14 cellular contexts compared by ENCODE assay signal in the genomic region with DNA sequence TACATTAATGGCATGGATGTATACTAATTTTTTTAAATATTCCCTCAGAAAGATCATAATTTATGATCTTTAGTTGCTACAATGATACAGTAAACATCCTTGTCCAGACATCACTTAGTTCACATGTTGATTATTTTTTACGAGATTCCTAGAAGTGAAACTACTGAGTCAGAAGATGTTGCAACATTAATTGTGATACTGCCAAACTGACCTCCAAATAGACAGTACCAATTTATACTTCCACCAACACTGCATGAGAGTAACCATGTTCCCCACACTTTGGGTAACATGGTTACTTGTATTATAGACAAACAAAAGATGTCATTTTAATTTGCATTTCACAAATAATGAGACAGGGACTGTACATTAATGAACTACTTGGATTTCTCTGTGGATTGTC. TPM values are rescaled to one million over a fixed set of nuclear protein-coding genes. Genes with fewer than 3 reads are reported as not detected.
DNase-seq lines count a peak whose midpoint lies in the region; ATAC-seq and TF ChIP-seq lines count a peak whose summit lies in the region.
"Had no signal": no experiment of that assay in that cellular context is flagged by ENCODE, and none has a peak within 500 bp of the region (broad histone marks: within the 10 kb centered on the region; RNA-seq: fewer than 3 reads in every experiment).

No MANE protein-coding gene starts in this region.

- no peaks in the 10 kb centered on the region for H3K27me3 ChIP-seq in KMS-11 (ENCODE audit: insufficient read depth, low read depth)

- peaks cover 9% of the 10 kb centered on the region; the same call in 1 of the 2 replicates for H3K79me2 ChIP-seq in KMS-11 (ENCODE audit: insufficient read depth, low read depth)

- peak overlapping the region; percentile 31 for H3K4me2 ChIP-seq in KMS-11

- H3K27me3 Mint-ChIP-seq in activated naive CD8-positive, alpha-beta T cell treated with anti-CD3 and anti-CD28 coated beads for 36 hours, result no peaks in the 10 kb centered on the region

- H3K4me3 Mint-ChIP-seq in activated naive CD8-positive, alpha-beta T cell treated with anti-CD3 and anti-CD28 coated beads for 36 hours, result no peak overlapping the region

- no peak overlapping the region for H3K4me3 ChIP-seq in KMS-11 (IDR thresholded peaks at IDR 0.05; ENCODE audit: insufficient read depth, low read depth, low read length)
- H3K4me3 ChIP-seq: HAP-1 had no signal

- no peak for ATAC-seq in GM21737 (IDR thresholded peaks at IDR 0.05; ENCODE audit: unreplicated experiment)
- no peak for ATAC-seq in GM19463 (IDR thresholded peaks at IDR 0.05; ENCODE audit: unreplicated experiment)
- ATAC-seq: esophagus mucosa, SK-N-SH treated with all-trans-retinoic acid at 6 μM for 48 hours had no signal

- no peak overlapping the region for H3K27ac ChIP-seq in KMS-11

- DNase-seq in AG20443 (ENCODE audit: low spot score) (peak; percentile 50), dedifferentiated amniotic fluid mesenchymal stem cell (ENCODE audit: extremely low spot score) (peak; percentile 27), medulla oblongata (ENCODE audit: extremely low spot score) (peak; percentile 70), GM13977 (ENCODE audit: low spot score) (no peak)
- no peak for DNase-seq in activated naive CD8-positive, alpha-beta T cell treated with anti-CD3 and anti-CD28 coated beads for 36 hours
- DNase-seq: activated CD4-positive, alpha-beta T cell treated with anti-CD3 and anti-CD28 coated beads, Interleukin-2, amount 50 U/mL, for 48 hours; NCI-H2081; substantia nigra had no signal

- no peak overlapping the region for H2AFZ ChIP-seq in KMS-11 (ENCODE audit: low read depth)

- 0 out of 2 replicates have a peak, but pooled peaks cover 3% of the 10 kb centered on the region for H3K36me3 ChIP-seq in KMS-11 (ENCODE audit: insufficient read depth)

- H3K9ac ChIP-seq in KMS-11, result no peak overlapping the region

- peaks cover 28% of the 10 kb centered on the region for H3K36me3 Mint-ChIP-seq in activated naive CD8-positive, alpha-beta T cell treated with anti-CD3 and anti-CD28 coated beads for 36 hours

- H4K20me1 ChIP-seq in KMS-11 (ENCODE audit: insufficient read depth), result no peaks in the 10 kb centered on the region

- peaks cover 7% of the 10 kb centered on the region for H3K9me3 Mint-ChIP-seq in activated naive CD8-positive, alpha-beta T cell treated with anti-CD3 and anti-CD28 coated beads for 36 hours

- H3K4me1 Mint-ChIP-seq in activated naive CD8-positive, alpha-beta T cell treated with anti-CD3 and anti-CD28 coated beads for 36 hours, result peaks cover 21% of the 10 kb centered on the region

- TF ChIP-seq CTCF in KMS-11 (conservative IDR thresholded peaks at IDR 0.05; ENCODE audit: low read depth, low read length) (no peak), GM13977 (IDR thresholded peaks at IDR 0.05; ENCODE audit: extremely low read depth, insufficient read depth, missing control alignments) (no peak)

- no peak overlapping the region for H3K27ac Mint-ChIP-seq in activated naive CD8-positive, alpha-beta T cell treated with anti-CD3 and anti-CD28 coated beads for 36 hours

- in situ Hi-C loops in GM13977 (cut with MboI; ENCODE audit: low pct_unique_long_range_greater_than_20kb, low sequenced_read_pairs, unreplicated experiment), result no loop called here

- peaks cover 32% of the 10 kb centered on the region for H3K4me1 ChIP-seq in KMS-11 (ENCODE audit: low read depth, poor library complexity, severe bottlenecking)

RNA-seq across cellular contexts. Expression of a gene that starts 19.6 kb away (rescaled TPM):
- total RNA-seq in activated naive CD8-positive, alpha-beta T cell treated with anti-CD3 and anti-CD28 coated beads for 36 hours, result 10 to 100 TPM; 29.9 to 32.4 TPM

RNA-seq across cellular contexts. Expression of a gene that starts 19.7 kb away (rescaled TPM):
- total RNA-seq in activated naive CD8-positive, alpha-beta T cell treated with anti-CD3 and anti-CD28 coated beads for 36 hours, result 10 to 100 TPM; 16.2 to 21.1 TPM

Comparison
In these comparisons a context has a peak if more than half of its experiments do, and no peak if none do; other contexts are left out.
1. DNase-seq: peak in AG20443 (single experiment), dedifferentiated amniotic fluid mesenchymal stem cell (single experiment) and medulla oblongata (single experiment); none in activated naive CD8-positive, alpha-beta T cell treated with anti-CD3 and anti-CD28 coated beads for 36 hours (single experiment) and GM13977 (single experiment).